In genomic region chr10:18144928-18145327, GRCh38 we compare ENCODE assay signal across 10 cellular contexts. TPM values are rescaled to one million over a fixed set of nuclear protein-coding genes. Genes with fewer than 3 reads are reported as not detected.
DNase-seq lines count a peak whose midpoint lies in the region; ATAC-seq and TF ChIP-seq lines count a peak whose summit lies in the region.
"Had no signal": no experiment of that assay in that cellular context is flagged by ENCODE, and none has a peak within 500 bp of the region (broad histone marks: within the 10 kb centered on the region; RNA-seq: fewer than 3 reads in every experiment).

No MANE protein-coding gene starts in this region.

- H3K36me3 Mint-ChIP-seq in WTC11 = no peaks in the 10 kb centered on the region

- H3K4me3 ChIP-seq in cardiac muscle cell (peak overlapping the region; percentile 3), stomach (no peak overlapping the region), gastrocnemius medialis (no peak overlapping the region)
- H3K4me3 ChIP-seq: K562 had no signal

- no peaks in the 10 kb centered on the region for H3K9me3 Mint-ChIP-seq in WTC11

- POLR2A ChIA-PET in WTC11 (lab: Charles Lee) = no interaction called here

- CTCF ChIA-PET in WTC11 (lab: Charles Lee) = no interaction called here

- peak overlapping the region; percentile 61 for H3K27ac ChIP-seq in cardiac muscle cell
- peak overlapping the region in 4 of 5 donors; percentile 49 to 91 (median 66) for H3K27ac ChIP-seq in stomach
- no peak overlapping the region for H3K27ac ChIP-seq in gastrocnemius medialis

- in situ Hi-C loops in gastrocnemius medialis (cut with MboI; ENCODE audit: low sequenced_read_pairs in 4 of 4) = no loop called here

- H3K36me3 ChIP-seq in cardiac muscle cell (no peaks in the 10 kb centered on the region), stomach (no peaks in the 10 kb centered on the region), gastrocnemius medialis (no peaks in the 10 kb centered on the region)

- ATAC-seq in WTC11 (no peak), gastrocnemius medialis (no peak)
- ATAC-seq: K562 had no signal

- DNase-seq in NCI-H1092 (lab: John Stamatoyannopoulos, UW) = peak; percentile 24
- peak; percentile 23 for DNase-seq in WTC11 (ENCODE audit: low spot score)
- DNase-seq in cardiac muscle cell (ENCODE audit: low read depth in 1 of 2, low spot score in 1 of 2) = peak; percentile 45 to 57
- no peak for DNase-seq in stomach
- no peak for DNase-seq in OCI-M1 (lab: John Stamatoyannopoulos, UW)
- DNase-seq in gastrocnemius medialis = no peak
- DNase-seq in activated CD4-positive, alpha-beta T cell treated with anti-CD3 and anti-CD28 coated beads for 48 hours = no peak

- H3K27ac Mint-ChIP-seq in WTC11 = no peak overlapping the region

- TF ChIP-seq CTCF in WTC11 (IDR thresholded peaks at IDR 0.05) (no peak), cardiac muscle cell (IDR thresholded peaks at IDR 0.05; ENCODE audit: low read depth, low read length) (no peak), stomach (IDR thresholded peaks at IDR 0.05) (no peak), gastrocnemius medialis (IDR thresholded peaks at IDR 0.05 in 4 of 5, conservative IDR thresholded peaks at IDR 0.05 in 1 of 5) (no peak)

- no peak for TF ChIP-seq EP300 in stomach (IDR thresholded peaks at IDR 0.05)

- no peak for TF ChIP-seq POLR2A in stomach (IDR thresholded peaks at IDR 0.05)
- TF ChIP-seq POLR2A in gastrocnemius medialis (IDR thresholded peaks at IDR 0.05) = no peak

- H3K4me3 Mint-ChIP-seq in WTC11 = no peak overlapping the region

- no peaks in the 10 kb centered on the region for H3K27me3 ChIP-seq in cardiac muscle cell
- peaks cover 0 to 23% (median 12%) of the 10 kb centered on the region in 3 donors for H3K27me3 ChIP-seq in stomach
- H3K27me3 ChIP-seq in gastrocnemius medialis = peaks cover 0 to 14% (median 2%) of the 10 kb centered on the region in 3 donors

- H3K4me1 Mint-ChIP-seq in WTC11 = peaks cover 19% of the 10 kb centered on the region

- no peaks in the 10 kb centered on the region for H3K9me3 ChIP-seq in cardiac muscle cell (ENCODE audit: low read depth)
- H3K9me3 ChIP-seq in stomach = no peaks in the 10 kb centered on the region
- no peaks in the 10 kb centered on the region for H3K9me3 ChIP-seq in gastrocnemius medialis

- H3K4me1 ChIP-seq in cardiac muscle cell (ENCODE audit: low read depth) (peaks cover 30% of the 10 kb centered on the region), stomach (peaks cover 3 to 52% (median 10%) of the 10 kb centered on the region in 4 donors), gastrocnemius medialis (peaks cover 0 to 4% of the 10 kb centered on the region in 2 donors)

- H3K27me3 Mint-ChIP-seq in WTC11 (ENCODE audit: low read depth) = peaks cover 12% of the 10 kb centered on the region

- WGBS in stomach, 5 donors = 34 to 49% (median 42%) methylated on average over 6 of the region's 6 CpGs

- intact Hi-C loops in stomach (cut with DNase I; ENCODE audit: low total_unique reads) = no loop called here
- intact Hi-C loops in gastrocnemius medialis (cut with DNase I; ENCODE audit: low total_unique reads) = no loop called here

TF ChIP-seq in WTC11, 78 proteins besides CTCF, POLR2A, EP300 and RAD21 (continues in another document):
- TF ChIP-seq ZBTB21 (CRISPR knock-in tag; IDR thresholded peaks at IDR 0.05; ENCODE audit: borderline replicate concordance) = no peak
- TF ChIP-seq SMAD3 (CRISPR knock-in tag; IDR thresholded peaks at IDR 0.05; ENCODE audit: borderline replicate concordance) = no peak
- no peak for TF ChIP-seq KAT7 (CRISPR knock-in tag; IDR thresholded peaks at IDR 0.05; ENCODE audit: borderline replicate concordance)
- no peak for TF ChIP-seq NFYB (CRISPR knock-in tag; conservative IDR thresholded peaks at IDR 0.05; ENCODE audit: low read depth)
- TF ChIP-seq ZNF671 (CRISPR knock-in tag; IDR thresholded peaks at IDR 0.05) = no peak
- TF ChIP-seq ZNF317 (CRISPR knock-in tag; IDR thresholded peaks at IDR 0.05; ENCODE audit: borderline replicate concordance, low read depth) = no peak
- no peak for TF ChIP-seq ATF2 (CRISPR knock-in tag; IDR thresholded peaks at IDR 0.05; ENCODE audit: borderline replicate concordance, low read depth)
- no peak for TF ChIP-seq NR1H2 (CRISPR knock-in tag; IDR thresholded peaks at IDR 0.05)
- no peak for TF ChIP-seq ZMAT4 (CRISPR knock-in tag; IDR thresholded peaks at IDR 0.05)
- TF ChIP-seq FOXP4 (CRISPR knock-in tag; IDR thresholded peaks at IDR 0.05) = no peak
- TF ChIP-seq OVOL2 (CRISPR knock-in tag; IDR thresholded peaks at IDR 0.05; ENCODE audit: borderline replicate concordance) = no peak
- TF ChIP-seq STAT6 (CRISPR knock-in tag; conservative IDR thresholded peaks at IDR 0.05; ENCODE audit: low read depth) = no peak

RNA-seq across cellular contexts. Expression of gene CACNB2, which starts 4.7 kb away (rescaled TPM):
- 3.2 to 4.4 TPM (median 3.3 TPM) in 3 replicates for total RNA-seq in WTC11 (2021)
- 134 and 172 TPM in 2 replicates for total RNA-seq in cardiac muscle cell
- 101 and 119 TPM in 2 replicates for polyA plus RNA-seq in cardiac muscle cell
- total RNA-seq in stomach = 10 to 100 TPM; 11.7 to 42.9 (median 33.8) TPM
- 1 to 10 TPM in 1 of 3 donors, under 1 TPM in 2; 0.31 to 4.7 (median 0.37) TPM for polyA plus RNA-seq in stomach
- total RNA-seq in gastrocnemius medialis = 1 to 10 TPM in 1 of 4 donors, under 1 TPM in 2, not detected in 1; 0.13 to 1.5 (median 0.18) TPM
- total RNA-seq: activated CD8-positive, alpha-beta memory T cell treated with anti-CD3 and anti-CD28 coated beads for 36 hours; epithelial cell of proximal tubule; K562 had no signal

Comparison
In these comparisons a context has a peak if more than half of its experiments do, and no peak if none do; other contexts are left out.
1. DNase-seq: peak in NCI-H1092 (single experiment), WTC11 (single experiment) and cardiac muscle cell (2 of 2); none in stomach (single experiment), OCI-M1 (single experiment), gastrocnemius medialis (0 of 2) and activated CD4-positive, alpha-beta T cell treated with anti-CD3 and anti-CD28 coated beads for 48 hours (single experiment).
2. H3K27ac ChIP-seq: peak in cardiac muscle cell (single experiment) and stomach (4 of 5); none in gastrocnemius medialis (0 of 4).